In the genomic region with DNA sequence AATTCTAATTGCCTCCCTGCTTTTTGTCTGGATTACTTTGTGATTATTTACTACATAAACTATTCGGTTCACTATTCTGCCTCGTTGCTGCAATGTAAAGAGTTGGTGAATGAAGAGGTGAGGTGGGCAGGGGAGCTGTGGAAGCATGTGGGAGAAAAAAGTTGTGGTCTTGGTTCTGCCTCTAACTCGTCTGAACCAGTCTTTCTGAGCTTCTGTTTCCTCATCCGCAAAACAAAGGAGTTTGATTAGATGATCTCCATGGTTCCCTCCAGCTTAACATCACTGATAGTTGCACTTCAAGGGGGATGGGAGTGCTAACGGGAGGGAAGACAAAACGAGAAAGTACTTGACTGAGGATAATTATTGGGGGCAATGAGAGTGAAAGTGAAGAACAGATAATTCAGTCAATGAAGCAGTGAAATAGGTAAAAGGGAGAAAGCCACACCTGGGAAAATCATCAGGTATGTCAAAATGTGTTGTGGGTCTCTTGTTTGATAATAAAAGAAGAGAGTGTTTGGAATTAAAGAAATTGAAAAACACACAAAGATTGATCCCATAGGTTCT, we compare ENCODE assay signal across 18 cellular contexts. TPM values are rescaled to one million over a fixed set of nuclear protein-coding genes. Genes with fewer than 3 reads are reported as not detected.
"Had no signal": no experiment of that assay in that cellular context is flagged by ENCODE, and none has a peak within 500 bp of the region (broad histone marks: within the 10 kb centered on the region; RNA-seq: fewer than 3 reads in every experiment).

No MANE protein-coding gene starts in this region.

- H3K36me3 ChIP-seq: colonic mucosa, esophagus muscularis mucosa, pancreas, sigmoid colon, spleen had no signal

- H3K36me3 Mint-ChIP-seq: activated naive CD8-positive, alpha-beta T cell treated with anti-CD3 and anti-CD28 coated beads for 36 hours; type B pancreatic cell had no signal

- H3K4me3 ChIP-seq: body of pancreas, colonic mucosa, esophagus muscularis mucosa, hepatocyte, pancreas, sigmoid colon, spleen had no signal

- H3K27ac ChIP-seq: body of pancreas, colonic mucosa, esophagus muscularis mucosa, hepatocyte, pancreas, sigmoid colon, spleen had no signal

- H3K9me3 ChIP-seq: body of pancreas, colonic mucosa, pancreas had no signal

- H3K4me1 ChIP-seq: body of pancreas, colonic mucosa, esophagus muscularis mucosa, pancreas, sigmoid colon, spleen had no signal

- FAIRE-seq: islet of Langerhans, pancreas had no signal

- H3K4me1 Mint-ChIP-seq: activated naive CD8-positive, alpha-beta T cell treated with anti-CD3 and anti-CD28 coated beads for 36 hours; naive B cell; stimulated activated naive CD8-positive, alpha-beta T cell treated with anti-CD3 and anti-CD28 coated beads, Interleukin-15, amount 100 ng/mL, for 72 hours had no signal

- ATAC-seq: body of pancreas; pancreas; stimulated activated naive CD8-positive, alpha-beta T cell treated with anti-CD3 and anti-CD28 coated beads, Interleukin-15, amount 100 ng/mL, for 72 hours had no signal

- H3K79me2 ChIP-seq: hepatocyte had no signal

- H3K4me2 ChIP-seq: hepatocyte had no signal

- H3K4me3 Mint-ChIP-seq: activated naive CD8-positive, alpha-beta T cell treated with anti-CD3 and anti-CD28 coated beads for 36 hours; activated T-helper 1 cell treated with anti-CD3 and anti-CD28 coated beads, Interleukin-12 subunit alpha, Interleukin-12 subunit beta, Interleukin-2, Interleukin-4 antibody, amounts not matched to agents 30 ng/mL and 10 ng/mL and 1 ng/mL, durations not matched to agents 14 hours and 24 hours and 36 hours; naive B cell; stimulated activated naive CD8-positive, alpha-beta T cell treated with anti-CD3 and anti-CD28 coated beads, Interleukin-15, amount 100 ng/mL, for 72 hours; type B pancreatic cell had no signal

- H3K27me3 ChIP-seq: body of pancreas, colonic mucosa, esophagus muscularis mucosa, hepatocyte, sigmoid colon, spleen had no signal

- H3K27ac Mint-ChIP-seq: activated naive CD8-positive, alpha-beta T cell treated with anti-CD3 and anti-CD28 coated beads for 36 hours; activated T-helper 1 cell treated with anti-CD3 and anti-CD28 coated beads, Interleukin-12 subunit alpha, Interleukin-12 subunit beta, Interleukin-2, Interleukin-4 antibody, amounts not matched to agents 30 ng/mL and 10 ng/mL and 1 ng/mL, durations not matched to agents 14 hours and 24 hours and 36 hours; naive B cell; stimulated activated naive CD8-positive, alpha-beta T cell treated with anti-CD3 and anti-CD28 coated beads, Interleukin-15, amount 100 ng/mL, for 72 hours; type B pancreatic cell had no signal

- H2AFZ ChIP-seq: hepatocyte had no signal

- DNase-seq: activated naive CD8-positive, alpha-beta T cell treated with anti-CD3 and anti-CD28 coated beads for 36 hours; amygdala; body of pancreas; central memory CD4-positive, alpha-beta T cell; colonic mucosa; naive B cell; pancreas; sigmoid colon; spleen; stimulated activated naive CD8-positive, alpha-beta T cell treated with anti-CD3 and anti-CD28 coated beads, Interleukin-15, amount 100 ng/mL, for 72 hours had no signal

RNA-seq across cellular contexts. Expression of a gene that starts 59.4 kb away (rescaled TPM):
- total RNA-seq: activated CD8-positive, alpha-beta memory T cell treated with anti-CD3 and anti-CD28 coated beads for 36 hours; activated naive CD8-positive, alpha-beta T cell treated with anti-CD3 and anti-CD28 coated beads for 36 hours; body of pancreas; hepatocyte; lung microvascular endothelial cell; sigmoid colon; temporal lobe had no signal
